Comparison of ENCODE assay signal across 1 cellular context in genomic region chr15:63052961-63053698, GRCh38.
TF ChIP-seq lines count a peak whose summit lies in the region.

No MANE protein-coding gene starts in this region.

TF ChIP-seq in HepG2, 621 proteins besides CTCF, POLR2A, EP300 and RAD21 (continued from another document and continues in another):
- peak; percentile 52; the same call in 1 of the 2 replicates for TF ChIP-seq PATZ1 (CRISPR knock-in tag; IDR thresholded peaks at IDR 0.05)
- TF ChIP-seq NR2F1 (CRISPR knock-in tag; IDR thresholded peaks at IDR 0.05): 0 out of 4 replicates have a peak, but pooled peaks of 1 of the 2 experiments have one; percentile 37
- TF ChIP-seq ZNF24 (IDR thresholded peaks at IDR 0.05): no peak
- TF ChIP-seq ZNF768 (CRISPR knock-in tag; IDR thresholded peaks at IDR 0.05): no peak
- TF ChIP-seq RXRB (CRISPR knock-in tag; IDR thresholded peaks at IDR 0.05; ENCODE audit: borderline replicate concordance): peak; percentile 40; the same call in 1 of the 2 replicates
- TF ChIP-seq SOX6 (IDR thresholded peaks at IDR 0.05): no peak
- peak; percentile 44 for TF ChIP-seq SOX6 (CRISPR knock-in tag; IDR thresholded peaks at IDR 0.05)
- peak; percentile 35; the same call in 1 of the 2 replicates for TF ChIP-seq RCOR2 (CRISPR knock-in tag; IDR thresholded peaks at IDR 0.05)
- TF ChIP-seq ARID5B (CRISPR knock-in tag; IDR thresholded peaks at IDR 0.05): peak; percentile 41; the same call in 1 of the 2 replicates
- TF ChIP-seq MTF1 (CRISPR knock-in tag; IDR thresholded peaks at IDR 0.05): no peak
- TF ChIP-seq ZNF644 (CRISPR knock-in tag; IDR thresholded peaks at IDR 0.05; ENCODE audit: low read depth): peak; percentile 20; the same call in 1 of the 2 replicates
- TF ChIP-seq HDAC2 (CRISPR knock-in tag; IDR thresholded peaks at IDR 0.05): 0 out of 2 replicates have a peak, but pooled peaks have one; percentile 23
- no peak for TF ChIP-seq REST (IDR thresholded peaks at IDR 0.05; ENCODE audit: borderline replicate concordance in 1 of 2, low read depth in 1 of 2, low read length in 2 of 2)
- TF ChIP-seq CBX5 (CRISPR knock-in tag; IDR thresholded peaks at IDR 0.05; ENCODE audit: borderline replicate concordance): 0 out of 2 replicates have a peak, but pooled peaks have one; percentile 46
- TF ChIP-seq ATRX (CRISPR knock-in tag; IDR thresholded peaks at IDR 0.05; ENCODE audit: borderline replicate concordance): no peak
- TF ChIP-seq ZNF614 (CRISPR knock-in tag; IDR thresholded peaks at IDR 0.05; ENCODE audit: borderline replicate concordance): 0 out of 2 replicates have a peak, but pooled peaks have one; percentile 25
- no peak for TF ChIP-seq PCBP1 (IDR thresholded peaks at IDR 0.05; ENCODE audit: borderline replicate concordance, low read depth, low read length)
- TF ChIP-seq ZNF556 (CRISPR knock-in tag; IDR thresholded peaks at IDR 0.05; ENCODE audit: borderline replicate concordance): 0 out of 2 replicates have a peak, but pooled peaks have one; percentile 27
- TF ChIP-seq, protein P1, sequence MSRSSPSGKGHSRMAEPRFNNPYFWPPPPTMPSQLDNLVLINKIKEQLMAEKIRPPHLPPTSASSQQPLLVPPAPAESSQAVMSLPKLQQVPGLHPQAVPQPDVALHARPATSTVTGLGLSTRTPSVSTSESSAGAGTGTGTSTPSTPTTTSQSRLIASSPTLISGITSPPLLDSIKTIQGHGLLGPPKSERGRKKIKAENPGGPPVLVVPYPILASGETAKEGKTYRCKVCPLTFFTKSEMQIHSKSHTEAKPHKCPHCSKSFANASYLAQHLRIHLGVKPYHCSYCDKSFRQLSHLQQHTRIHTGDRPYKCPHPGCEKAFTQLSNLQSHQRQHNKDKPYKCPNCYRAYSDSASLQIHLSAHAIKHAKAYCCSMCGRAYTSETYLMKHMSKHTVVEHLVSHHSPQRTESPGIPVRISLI (CRISPR knock-in tag; IDR thresholded peaks at IDR 0.05; ENCODE audit: borderline replicate concordance): peak; percentile 87; the same call in 1 of the 2 replicates
- TF ChIP-seq ZFP36L2 (CRISPR knock-in tag; IDR thresholded peaks at IDR 0.05): no peak
- TF ChIP-seq ZNF770 (CRISPR knock-in tag; IDR thresholded peaks at IDR 0.05): 0 out of 2 replicates have a peak, but pooled peaks have one; percentile 23
- TF ChIP-seq NR2F2 (IDR thresholded peaks at IDR 0.05; ENCODE audit: borderline replicate concordance, low read depth): peak; percentile 57; the same call in 1 of the 2 replicates
- 0 out of 2 replicates have a peak, but pooled peaks have one; percentile 28 for TF ChIP-seq KAT8 (CRISPR knock-in tag; IDR thresholded peaks at IDR 0.05)
- TF ChIP-seq ZNF724P (CRISPR knock-in tag; IDR thresholded peaks at IDR 0.05; ENCODE audit: borderline replicate concordance): no peak
- TF ChIP-seq FOXP1 (IDR thresholded peaks at IDR 0.05): no peak
- peak; percentile 30; the same call in 1 of the 2 replicates for TF ChIP-seq FOXP1 (CRISPR knock-in tag; IDR thresholded peaks at IDR 0.05)
- TF ChIP-seq ZFX (CRISPR knock-in tag; IDR thresholded peaks at IDR 0.05; ENCODE audit: low read depth): peak; percentile 35; the same call in 1 of the 2 replicates
- TF ChIP-seq, protein P2, sequence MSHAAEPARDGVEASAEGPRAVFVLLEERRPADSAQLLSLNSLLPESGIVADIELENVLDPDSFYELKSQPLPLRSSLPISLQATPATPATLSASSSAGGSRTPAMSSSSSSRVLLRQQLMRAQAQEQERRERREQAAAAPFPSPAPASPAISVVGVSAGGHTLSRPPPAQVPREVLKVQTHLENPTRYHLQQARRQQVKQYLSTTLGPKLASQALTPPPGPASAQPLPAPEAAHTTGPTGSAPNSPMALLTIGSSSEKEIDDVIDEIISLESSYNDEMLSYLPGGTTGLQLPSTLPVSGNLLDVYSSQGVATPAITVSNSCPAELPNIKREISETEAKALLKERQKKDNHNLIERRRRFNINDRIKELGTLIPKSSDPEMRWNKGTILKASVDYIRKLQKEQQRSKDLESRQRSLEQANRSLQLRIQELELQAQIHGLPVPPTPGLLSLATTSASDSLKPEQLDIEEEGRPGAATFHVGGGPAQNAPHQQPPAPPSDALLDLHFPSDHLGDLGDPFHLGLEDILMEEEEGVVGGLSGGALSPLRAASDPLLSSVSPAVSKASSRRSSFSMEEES (CRISPR knock-in tag; IDR thresholded peaks at IDR 0.05): no peak
- TF ChIP-seq TARDBP (CRISPR knock-in tag; IDR thresholded peaks at IDR 0.05): peak; percentile 25; the same call in 1 of the 2 replicates
- 0 out of 2 replicates have a peak, but pooled peaks have one; percentile 31 for TF ChIP-seq KDM5B (CRISPR knock-in tag; IDR thresholded peaks at IDR 0.05; ENCODE audit: borderline replicate concordance)
- TF ChIP-seq NCOA2 (CRISPR knock-in tag; IDR thresholded peaks at IDR 0.05): peak; percentile 14; the same call in 1 of the 2 replicates
- no peak for TF ChIP-seq MTA1 (CRISPR knock-in tag; IDR thresholded peaks at IDR 0.05; ENCODE audit: borderline replicate concordance)
- peak; percentile 39; the same call in 1 of the 2 replicates for TF ChIP-seq RARA (CRISPR knock-in tag; IDR thresholded peaks at IDR 0.05)
- TF ChIP-seq HNF4G (IDR thresholded peaks at IDR 0.05; ENCODE audit: borderline replicate concordance, low read depth, low read length): 0 out of 2 replicates have a peak, but pooled peaks have one; percentile 34
- no peak for TF ChIP-seq HNF4G (CRISPR knock-in tag; IDR thresholded peaks at IDR 0.05; ENCODE audit: borderline replicate concordance, low read depth)
- peak; percentile 16; the same call in 1 of the 2 replicates for TF ChIP-seq SOX5 (CRISPR knock-in tag; IDR thresholded peaks at IDR 0.05; ENCODE audit: borderline replicate concordance)
- 0 out of 2 replicates have a peak, but pooled peaks have one; percentile 11 for TF ChIP-seq KDM2A (CRISPR knock-in tag; IDR thresholded peaks at IDR 0.05; ENCODE audit: borderline replicate concordance, low read depth)
- TF ChIP-seq, protein P3, sequence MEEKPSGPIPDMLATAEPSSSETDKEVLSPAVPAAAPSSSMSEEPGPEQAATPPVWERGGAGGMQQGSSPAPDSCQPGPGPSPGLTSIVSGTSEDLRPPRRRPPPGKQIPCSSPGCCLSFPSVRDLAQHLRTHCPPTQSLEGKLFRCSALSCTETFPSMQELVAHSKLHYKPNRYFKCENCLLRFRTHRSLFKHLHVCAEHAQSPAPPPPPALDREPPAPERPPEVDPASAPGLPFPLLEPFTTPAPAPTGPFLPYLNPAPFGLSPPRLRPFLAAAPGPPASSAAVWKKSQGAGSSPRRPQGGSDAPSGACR (CRISPR knock-in tag; IDR thresholded peaks at IDR 0.05): no peak
- TF ChIP-seq NR2F6 (IDR thresholded peaks at IDR 0.05): peak; percentile 76
- peak; percentile 58 for TF ChIP-seq NR2F6 (CRISPR knock-in tag; IDR thresholded peaks at IDR 0.05)
- peak; percentile 48; the same call in 1 of the 2 replicates for TF ChIP-seq HNF4A (CRISPR knock-in tag; IDR thresholded peaks at IDR 0.05)
- peak; percentile 81; the same call in 1 of the 2 replicates for TF ChIP-seq GFI1 (CRISPR knock-in tag; IDR thresholded peaks at IDR 0.05; ENCODE audit: borderline replicate concordance)
- TF ChIP-seq ZNF207 (IDR thresholded peaks at IDR 0.05; ENCODE audit: borderline replicate concordance): no peak
- peak; percentile 70 for TF ChIP-seq BCL6 (CRISPR knock-in tag; IDR thresholded peaks at IDR 0.05)
- no peak for TF ChIP-seq CBFB (CRISPR knock-in tag; IDR thresholded peaks at IDR 0.05)
- peak; percentile 27; the same call in 1 of the 2 replicates for TF ChIP-seq SAP130 (CRISPR knock-in tag; IDR thresholded peaks at IDR 0.05; ENCODE audit: low read depth)
